Comparison of ENCODE assay signal across 8 cellular contexts in genomic region chr19:10544753-10545251, GRCh38. TPM values are rescaled to one million over a fixed set of nuclear protein-coding genes. Genes with fewer than 3 reads are reported as not detected.
DNase-seq lines count a peak whose midpoint lies in the region; ATAC-seq and TF ChIP-seq lines count a peak whose summit lies in the region.

No MANE protein-coding gene starts in this region.

- TF ChIP-seq CTCF in DND-41 (IDR thresholded peaks at IDR 0.05; ENCODE audit: borderline replicate concordance, extremely low read depth, low read length, poor library complexity, severe bottlenecking), result no peak
- TF ChIP-seq CTCF in RWPE1 (conservative IDR thresholded peaks at IDR 0.05; ENCODE audit: low read depth), result no peak
- TF ChIP-seq CTCF in parathyroid adenoma (IDR thresholded peaks at IDR 0.05), result no peak

- H3K9me3 ChIP-seq in DND-41 (ENCODE audit: insufficient read depth, low read length, severe bottlenecking) (no peaks in the 10 kb centered on the region), parathyroid adenoma (ENCODE audit: control insufficient read depth, low read length) (no peaks in the 10 kb centered on the region)

- peaks cover 8% of the 10 kb centered on the region; the same call in 1 of the 2 replicates for H4K20me1 ChIP-seq in DND-41 (ENCODE audit: insufficient read depth, low read length)

- CTCF ChIA-PET in RWPE1 (lab: Yijun Ruan, JAX), result no interaction called here

- H3K27me3 ChIP-seq in DND-41 (ENCODE audit: insufficient read depth, low read length, poor library complexity), result no peaks in the 10 kb centered on the region
- no peaks in the 10 kb centered on the region for H3K27me3 ChIP-seq in parathyroid adenoma (ENCODE audit: control insufficient read depth, insufficient read depth, low read length)

- DNase-seq in DND-41 (no peak), RWPE1 (ENCODE audit: low spot score) (no peak), NCI-H774 (lab: John Stamatoyannopoulos, UW) (no peak)

- peak overlapping the region; percentile 83 for H3K27ac ChIP-seq in DND-41 (ENCODE audit: low read length)
- H3K27ac ChIP-seq in RWPE1, result peak overlapping the region; percentile 82
- peak overlapping the region; percentile 88 for H3K27ac ChIP-seq in parathyroid adenoma

- H2AFZ ChIP-seq in DND-41 (ENCODE audit: low read depth, low read length), result no peak overlapping the region
- no peak overlapping the region for H2AFZ ChIP-seq in parathyroid adenoma

- H3K79me2 ChIP-seq in DND-41 (ENCODE audit: insufficient read depth, low read length) (peaks cover 49% of the 10 kb centered on the region), parathyroid adenoma (peaks cover 13% of the 10 kb centered on the region)

- H3K4me2 ChIP-seq in DND-41 (ENCODE audit: insufficient read depth, low read length) (peak overlapping the region; percentile 94), parathyroid adenoma (ENCODE audit: low read length) (peak overlapping the region; percentile 94)

- POLR2A ChIA-PET in RWPE1 (lab: Yijun Ruan, JAX; ENCODE audit: low non-redundant PET), result no interaction called here

- H3K4me1 ChIP-seq in DND-41 (ENCODE audit: insufficient read depth, low read length) (peaks cover 25% of the 10 kb centered on the region), parathyroid adenoma (peaks cover 7% of the 10 kb centered on the region)

- peak overlapping the region; percentile 98 for H3K9ac ChIP-seq in DND-41 (ENCODE audit: low read depth, low read length)
- H3K9ac ChIP-seq in parathyroid adenoma, result no peak overlapping the region

- H3K4me3 ChIP-seq in DND-41 (ENCODE audit: low read depth in 1 of 2, low read length in 2 of 2) (peak overlapping the region; percentile 89 to 91; a peak in 3 of 4 replicates), parathyroid adenoma (ENCODE audit: low read depth, low read length) (peak overlapping the region; percentile 79)

- ATAC-seq in DND-41 (ENCODE audit: insufficient read depth, low read depth) (no peak), esophagus mucosa (peak; percentile 1), HG03460 (IDR thresholded peaks at IDR 0.05; ENCODE audit: unreplicated experiment) (no peak), GM19463 (IDR thresholded peaks at IDR 0.05; ENCODE audit: unreplicated experiment) (no peak), GM19023 (IDR thresholded peaks at IDR 0.05; ENCODE audit: unreplicated experiment) (no peak)

- peaks cover 39% of the 10 kb centered on the region for H3K36me3 ChIP-seq in DND-41 (ENCODE audit: insufficient read depth, low read length)
- H3K36me3 ChIP-seq in parathyroid adenoma (ENCODE audit: control insufficient read depth, insufficient read depth, low read length), result no peaks in the 10 kb centered on the region

RNA-seq across cellular contexts. Expression of gene ATG4D, which starts 1.1 kb away (rescaled TPM):
- total RNA-seq in esophagus mucosa, result 42.2 TPM

RNA-seq across cellular contexts. Expression of gene KRI1, which starts 21.0 kb away (rescaled TPM):
- total RNA-seq in esophagus mucosa, result 22.5 TPM

RNA-seq across cellular contexts. Expression of gene CDKN2D, which starts 24.0 kb away (rescaled TPM):
- total RNA-seq in esophagus mucosa, result 8.4 TPM

RNA-seq across cellular contexts. Expression of gene S1PR5, which starts 27.6 kb away (rescaled TPM):
- total RNA-seq in esophagus mucosa, result 7.9 TPM

RNA-seq across cellular contexts. Expression of gene KEAP1, which starts 41.6 kb away (rescaled TPM):
- total RNA-seq in esophagus mucosa, result 60.6 TPM
